9 cellular contexts compared by ENCODE assay signal in genomic region chr22:50697667-50698506, GRCh38. TPM values are rescaled to one million over a fixed set of nuclear protein-coding genes. Genes with fewer than 3 reads are reported as not detected.
A peak's percentile ranks its signal among the peaks of the same experiment; 100 is the strongest.
DNase-seq lines count a peak whose midpoint lies in the region; ATAC-seq and TF ChIP-seq lines count a peak whose summit lies in the region.
"Had no signal": no experiment of that assay in that cellular context is flagged by ENCODE, and none has a peak within 500 bp of the region (broad histone marks: within the 10 kb centered on the region; RNA-seq: fewer than 3 reads in every experiment).

No MANE protein-coding gene starts in this region.

- no peak overlapping the region for H3K27ac ChIP-seq in endodermal cell (ENCODE audit: low read depth, low read length)
- H3K27ac ChIP-seq in mesodermal cell (ENCODE audit: low read depth, low read length, severe bottlenecking): no peak overlapping the region
- H3K27ac ChIP-seq in upper lobe of right lung: no peak overlapping the region
- no peak overlapping the region for H3K27ac ChIP-seq in gastroesophageal sphincter

- DNase-seq in activated effector memory CD4-positive, alpha-beta T cell treated with anti-CD3 and anti-CD28 coated beads, Interleukin-2, amount 50 U/mL, for 16 hours: peak; percentile 57
- no peak for DNase-seq in activated effector memory CD4-positive, alpha-beta T cell treated with Interleukin-2 at 50 U/mL for 16 hours
- DNase-seq in endodermal cell: peak; percentile 56
- DNase-seq in upper lobe of right lung: peak; percentile 63
- DNase-seq: activated T-cell treated with anti-CD3 and anti-CD28 coated beads, Interleukin-2, amount 50 U/mL, for 48 hours had no signal

- H3K9me3 Mint-ChIP-seq in endodermal cell: no peaks in the 10 kb centered on the region

- H3K36me3 ChIP-seq in endodermal cell (ENCODE audit: control insufficient read depth, insufficient read depth, low read length) (no peaks in the 10 kb centered on the region), mesodermal cell (ENCODE audit: control insufficient read depth, insufficient read depth, low read length) (peaks cover 20% of the 10 kb centered on the region), upper lobe of right lung (no peaks in the 10 kb centered on the region), gastroesophageal sphincter (peaks cover 0 to 23% of the 10 kb centered on the region in 2 donors)

- H3K36me3 Mint-ChIP-seq in endodermal cell (ENCODE audit: low read depth): no peaks in the 10 kb centered on the region

- WGBS in endodermal cell (ENCODE audit: insufficient coverage in 1 of 2, insufficient read length in 1 of 2), 2 experiments: 31% methylated on average over 16 to 52 of the region's 54 CpGs
- WGBS in mesodermal cell (ENCODE audit: insufficient coverage in 2 of 2), 2 experiments: 30 to 32% methylated on average over 27 to 39 of the region's 54 CpGs
- 40 to 60% methylated on average over 1 to 2 of the region's 54 CpGs for WGBS in gastroesophageal sphincter (ENCODE audit: low coverage in 1 of 2), 2 donors

- no peak for TF ChIP-seq POLR2A in gastroesophageal sphincter (IDR thresholded peaks at IDR 0.05)

- no peak for TF ChIP-seq EP300 in gastroesophageal sphincter (IDR thresholded peaks at IDR 0.05)

- intact Hi-C loops in upper lobe of right lung (cut with DNase I): no loop called here

- H3K27me3 ChIP-seq in endodermal cell (ENCODE audit: control insufficient read depth, insufficient read depth, low read length, poor library complexity, severe bottlenecking) (peaks cover 5% of the 10 kb centered on the region), upper lobe of right lung (no peaks in the 10 kb centered on the region), gastroesophageal sphincter (peaks cover 22% of the 10 kb centered on the region)

- peaks cover 14% of the 10 kb centered on the region for H3K27me3 Mint-ChIP-seq in endodermal cell (ENCODE audit: insufficient read depth)

- H3K4me1 ChIP-seq in endodermal cell (ENCODE audit: control insufficient read depth, insufficient read depth, low read length) (no peaks in the 10 kb centered on the region), mesodermal cell (ENCODE audit: control insufficient read depth, insufficient read depth, low read length, poor library complexity, severe bottlenecking) (peaks cover 5% of the 10 kb centered on the region), upper lobe of right lung (peaks cover 20% of the 10 kb centered on the region), gastroesophageal sphincter (peaks cover 0 to 32% (median 12%) of the 10 kb centered on the region in 3 donors)

- H3K27ac Mint-ChIP-seq in endodermal cell: no peak overlapping the region

- peaks cover 4% of the 10 kb centered on the region for H3K4me1 Mint-ChIP-seq in endodermal cell

- TF ChIP-seq CTCF in endodermal cell (conservative IDR thresholded peaks at IDR 0.05) (no peak), upper lobe of right lung (IDR thresholded peaks at IDR 0.05) (no peak), gastroesophageal sphincter (IDR thresholded peaks at IDR 0.05) (no peak)

- no peak for ATAC-seq in upper lobe of right lung
- no peak for ATAC-seq in HG02759 (IDR thresholded peaks at IDR 0.05; ENCODE audit: unreplicated experiment)
- ATAC-seq in gastroesophageal sphincter: no peak
- ATAC-seq in HG02588 (IDR thresholded peaks at IDR 0.05; ENCODE audit: unreplicated experiment): no peak

- peak overlapping the region; percentile 77 for H3K4me3 ChIP-seq in endodermal cell (ENCODE audit: low read length)
- H3K4me3 ChIP-seq in mesodermal cell (ENCODE audit: extremely low read depth, insufficient read depth, low read length, poor library complexity, severe bottlenecking): peak overlapping the region; percentile 40
- peak overlapping the region; percentile 30 for H3K4me3 ChIP-seq in upper lobe of right lung
- H3K4me3 ChIP-seq in gastroesophageal sphincter: peak overlapping the region in 1 of 2 donors; percentile 61

- H3K9me3 ChIP-seq in endodermal cell (ENCODE audit: control insufficient read depth, low read length) (no peaks in the 10 kb centered on the region), mesodermal cell (ENCODE audit: control insufficient read depth, low read length) (no peaks in the 10 kb centered on the region), upper lobe of right lung (no peaks in the 10 kb centered on the region), gastroesophageal sphincter (no peaks in the 10 kb centered on the region)

- no peak overlapping the region for H3K9ac ChIP-seq in endodermal cell (ENCODE audit: extremely low read depth, low read length, poor library complexity, severe bottlenecking)

- peak overlapping the region; percentile 61 for H3K4me3 Mint-ChIP-seq in endodermal cell

RNA-seq across cellular contexts. Expression of gene SHANK3, which starts 25.3 kb away (rescaled TPM):
- total RNA-seq in endodermal cell (10 to 100 TPM in 1 of 2 donors, 1 to 10 TPM in 1; 9.4 to 11.1 TPM), upper lobe of right lung (59.9 TPM), gastroesophageal sphincter (10 to 100 TPM in 2 of 4 donors, 1 to 10 TPM in 2; 5.9 to 20.5 (median 13.0) TPM)
- polyA plus RNA-seq in endodermal cell (2013, experiment 1 of 2): 9.9 TPM
- polyA plus RNA-seq in endodermal cell (2013, experiment 2 of 2): 9.9 TPM
- 25.5 TPM for polyA plus RNA-seq in mesodermal cell (2013, experiment 1 of 2)
- 17.5 TPM for polyA plus RNA-seq in mesodermal cell (2013, experiment 2 of 2)

RNA-seq across cellular contexts. Expression of gene ACR, which starts 40.1 kb away (rescaled TPM):
- total RNA-seq in endodermal cell (under 1 TPM in 1 of 2 donors, not detected in 1; 0.18 TPM), upper lobe of right lung (4.5 TPM), gastroesophageal sphincter (not detected)
- 0.71 TPM for polyA plus RNA-seq in endodermal cell (2013, experiment 1 of 2)
- polyA plus RNA-seq in endodermal cell (2013, experiment 2 of 2): not detected
- 1.0 TPM for polyA plus RNA-seq in mesodermal cell (2013, experiment 1 of 2)
- 0.35 TPM for polyA plus RNA-seq in mesodermal cell (2013, experiment 2 of 2)
